ENCODE assay signal across 25 cellular contexts in the genomic region with DNA sequence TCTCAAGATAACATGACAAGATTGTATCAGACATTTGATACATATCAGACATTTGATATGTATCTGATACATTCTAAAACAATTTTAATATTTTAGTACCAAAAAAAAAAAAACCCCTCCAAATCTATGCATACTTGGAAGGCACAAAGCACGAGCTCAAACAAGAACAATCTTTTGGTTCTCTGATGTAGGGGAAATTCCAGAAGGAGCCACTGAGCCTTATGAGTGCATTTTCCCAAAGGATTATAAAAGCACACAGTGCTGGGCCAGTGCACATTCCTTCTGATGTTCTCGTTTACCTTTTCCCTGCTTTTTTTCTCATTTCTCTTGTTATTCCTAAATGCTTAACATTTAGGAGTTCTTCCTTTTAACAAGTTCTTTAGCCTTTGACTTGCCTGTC.
"Had no signal": no experiment of that assay in that cellular context is flagged by ENCODE, and none has a peak within 500 bp of the region (broad histone marks: within the 10 kb centered on the region; RNA-seq: fewer than 3 reads in every experiment).

No MANE protein-coding gene starts in this region.

- H3K36me3 ChIP-seq: esophagus squamous epithelium, left lung, right lobe of liver, tibial artery, upper lobe of right lung had no signal

- H3K4me1 ChIP-seq: right lobe of liver, upper lobe of right lung had no signal

- H3K4me3 ChIP-seq: esophagus squamous epithelium, left lung, lung, right lobe of liver, skin epidermis, tibial artery, upper lobe of right lung had no signal

- H3K36me3 Mint-ChIP-seq: activated naive CD4-positive, alpha-beta T cell treated with anti-CD3 and anti-CD28 coated beads, Interleukin-2, amount 50 U/mL, for 24 hours; T-cell had no signal

- H3K27ac ChIP-seq: epithelial cell of prostate, esophagus squamous epithelium, left lung, right lobe of liver, skin epidermis, tibial artery, upper lobe of right lung had no signal

- DNase-seq: activated B cell treated with CpG ODN at 0.5 μM for 24 hours; activated CD4-positive, alpha-beta T cell treated with anti-CD3 and anti-CD28 coated beads, Interleukin-2, amount 50 U/mL, for 1 hour; activated CD8-positive, alpha-beta T cell treated with anti-CD3 and anti-CD28 coated beads for 36 hours; activated naive CD8-positive, alpha-beta T cell treated with anti-CD3 and anti-CD28 coated beads, Interleukin-2, amount 50 U/mL, for 24 hours; activated T-cell treated with anti-CD3 and anti-CD28 coated beads, Interleukin-2, amount 50 U/mL, for 48 hours; effector CD8-positive, alpha-beta T cell; esophagus squamous epithelium; left lung; nephron progenitor cell; nucleus accumbens; right lobe of liver; stimulated activated CD4-positive, alpha-beta T cell treated with anti-CD3 and anti-CD28 coated beads, Interleukin-12 subunit alpha, Interleukin-12 subunit beta, amount 100 ng/mL, for 4 hours; stimulated activated CD4-positive, alpha-beta T cell treated with anti-CD3 and anti-CD28 coated beads, Interleukin-4, amount 100 ng/mL, for 1 hour; stimulated activated naive CD8-positive, alpha-beta T cell treated with anti-CD3 and anti-CD28 coated beads, Interleukin-15, Interleukin-2, amounts not matched to agents 100 U/mL and 50 U/mL, for 24 hours; substantia nigra; T-cell; tibial artery; upper lobe of right lung had no signal

- H3K27ac Mint-ChIP-seq: activated B cell treated with CpG ODN at 0.5 μM for 24 hours; activated CD8-positive, alpha-beta T cell treated with anti-CD3 and anti-CD28 coated beads for 36 hours; activated naive CD4-positive, alpha-beta T cell treated with anti-CD3 and anti-CD28 coated beads, Interleukin-2, amount 50 U/mL, for 24 hours; activated naive CD8-positive, alpha-beta T cell treated with anti-CD3 and anti-CD28 coated beads, Interleukin-2, amount 50 U/mL, for 24 hours; activated T-helper 2 cell treated with anti-CD3 and anti-CD28 coated beads, Interferon-gamma antibody, Interleukin-2, Interleukin-4, amounts not matched to agents 10 μg/mL and 5 μg/mL and 100 μg/mL, durations not matched to agents 14 hours and 24 hours and 36 hours; nephron progenitor cell; T-cell; T-helper 2 cell treated with Interferon-gamma antibody and Interleukin-4, amounts not matched to agents 5 μg/mL and 100 μg/mL, for 36 hours had no signal

- H3K9me3 Mint-ChIP-seq: activated B cell treated with CpG ODN at 0.5 μM for 24 hours; activated CD8-positive, alpha-beta T cell treated with anti-CD3 and anti-CD28 coated beads for 36 hours; central memory CD8-positive, alpha-beta T cell; nephron progenitor cell; T-helper 2 cell treated with Interferon-gamma antibody and Interleukin-4, amounts not matched to agents 5 μg/mL and 100 μg/mL, for 36 hours had no signal

- ATAC-seq: activated CD8-positive, alpha-beta T cell treated with anti-CD3 and anti-CD28 coated beads for 36 hours; activated naive CD8-positive, alpha-beta T cell treated with anti-CD3 and anti-CD28 coated beads, Interleukin-2, amount 50 U/mL, for 24 hours; left lung; right lobe of liver; stimulated activated naive CD8-positive, alpha-beta T cell treated with anti-CD3 and anti-CD28 coated beads, Interleukin-15, Interleukin-2, amounts not matched to agents 100 U/mL and 50 U/mL, for 24 hours; T-cell; upper lobe of right lung had no signal

- H3K27me3 Mint-ChIP-seq: activated B cell treated with CpG ODN at 0.5 μM for 24 hours; activated naive CD4-positive, alpha-beta T cell treated with anti-CD3 and anti-CD28 coated beads, Interleukin-2, amount 50 U/mL, for 24 hours; activated naive CD8-positive, alpha-beta T cell treated with anti-CD3 and anti-CD28 coated beads, Interleukin-2, amount 50 U/mL, for 24 hours; central memory CD8-positive, alpha-beta T cell had no signal

- H3K27me3 ChIP-seq: esophagus squamous epithelium, left lung, right lobe of liver, tibial artery, upper lobe of right lung had no signal

- H3K9me3 ChIP-seq: esophagus squamous epithelium, left lung, right lobe of liver, tibial artery, upper lobe of right lung had no signal

- H3K4me1 Mint-ChIP-seq: activated naive CD4-positive, alpha-beta T cell treated with anti-CD3 and anti-CD28 coated beads, Interleukin-2, amount 50 U/mL, for 24 hours; activated naive CD8-positive, alpha-beta T cell treated with anti-CD3 and anti-CD28 coated beads, Interleukin-2, amount 50 U/mL, for 24 hours; central memory CD8-positive, alpha-beta T cell; nephron progenitor cell; T-cell had no signal

- H3K4me3 Mint-ChIP-seq: activated B cell treated with CpG ODN at 0.5 μM for 24 hours; activated CD8-positive, alpha-beta T cell treated with anti-CD3 and anti-CD28 coated beads for 36 hours; activated naive CD4-positive, alpha-beta T cell treated with anti-CD3 and anti-CD28 coated beads, Interleukin-2, amount 50 U/mL, for 24 hours; activated naive CD8-positive, alpha-beta T cell treated with anti-CD3 and anti-CD28 coated beads, Interleukin-2, amount 50 U/mL, for 24 hours; central memory CD8-positive, alpha-beta T cell; nephron progenitor cell; T-cell; T-helper 2 cell treated with Interferon-gamma antibody and Interleukin-4, amounts not matched to agents 5 μg/mL and 100 μg/mL, for 36 hours had no signal
